ENCODE assay signal across 9 cellular contexts in the genomic region with DNA sequence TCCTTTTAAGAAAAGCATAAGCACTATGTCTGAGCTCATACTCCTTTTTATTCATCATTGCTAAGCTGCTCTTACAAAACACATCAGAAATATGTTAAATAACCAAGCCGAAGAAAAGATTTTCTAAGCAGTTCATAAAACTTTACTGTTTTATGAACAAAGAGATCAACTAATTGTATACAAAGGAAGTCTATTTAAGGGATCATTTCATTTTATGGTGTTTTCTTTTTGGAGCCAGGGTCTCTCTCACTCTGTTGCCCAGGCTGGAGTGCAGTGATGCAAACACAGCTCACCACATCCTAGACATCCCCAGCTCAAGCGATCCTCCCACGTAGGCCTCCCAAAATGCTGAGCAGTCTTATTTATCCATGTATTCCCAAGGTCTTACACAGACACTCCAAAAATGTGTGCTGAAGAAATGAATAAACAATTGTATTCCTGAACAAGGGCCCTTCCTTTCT. TPM values are rescaled to one million over a fixed set of nuclear protein-coding genes. Genes with fewer than 3 reads are reported as not detected.
DNase-seq lines count a peak whose midpoint lies in the region; ATAC-seq and TF ChIP-seq lines count a peak whose summit lies in the region.
"Had no signal": no experiment of that assay in that cellular context is flagged by ENCODE, and none has a peak within 500 bp of the region (broad histone marks: within the 10 kb centered on the region; RNA-seq: fewer than 3 reads in every experiment).

No MANE protein-coding gene starts in this region.

- H3K9me3 Mint-ChIP-seq in WTC11 = no peaks in the 10 kb centered on the region
- H3K9me3 Mint-ChIP-seq in activated CD8-positive, alpha-beta T cell treated with anti-CD3 and anti-CD28 coated beads, Interleukin-2, amount 10 ng/mL, durations not matched to agents 7 days and 5 days (ENCODE audit: insufficient read depth) = no peaks in the 10 kb centered on the region

- peak; percentile 40 for DNase-seq in EL
- no peak for DNase-seq in WTC11 (ENCODE audit: low spot score)
- peak; percentile 50 to 66 for DNase-seq in foreskin fibroblast
- DNase-seq in skeletal muscle cell (ENCODE audit: low read depth) = peak; percentile 68
- no peak for DNase-seq in activated CD8-positive, alpha-beta T cell treated with anti-CD3 and anti-CD28 coated beads, Interleukin-2, amount 10 ng/mL, durations not matched to agents 7 days and 5 days
- DNase-seq in NCI-H2029 treated with DMSO at 0.1 percent for 48 hours (lab: John Stamatoyannopoulos, UW) = no peak
- no peak for DNase-seq in NCI-H2081 treated with DMSO at 0.1 percent for 48 hours (lab: John Stamatoyannopoulos, UW)
- DNase-seq: NCI-H146 had no signal

- H3K4me3 ChIP-seq in foreskin fibroblast (ENCODE audit: low read depth in 1 of 2, low read length in 2 of 2) (no peak overlapping the region), skeletal muscle cell (ENCODE audit: low read depth, low read length) (no peak overlapping the region)

- CTCF ChIA-PET in WTC11 (lab: Charles Lee) = interaction anchor here (0.6 to 0.7 kb wide), 2 partner anchors 28 to 612 kb away, joined by 3 read pairs; no protein-coding TSS in a partner anchor
- CTCF ChIA-PET in activated CD8-positive, alpha-beta T cell treated with anti-CD3 and anti-CD28 coated beads, Interleukin-2, amount 10 ng/mL, durations not matched to agents 7 days and 5 days (lab: Charles Lee) = interaction anchor here (1.6 kb wide), 1 partner anchor 221 kb away, joined by 3 read pairs; no protein-coding TSS in a partner anchor

- H3K27ac Mint-ChIP-seq in WTC11 = peak overlapping the region; percentile 85
- H3K27ac Mint-ChIP-seq in activated CD8-positive, alpha-beta T cell treated with anti-CD3 and anti-CD28 coated beads, Interleukin-2, amount 10 ng/mL, durations not matched to agents 7 days and 5 days = no peak overlapping the region

- no peaks in the 10 kb centered on the region for H3K27me3 Mint-ChIP-seq in WTC11 (ENCODE audit: low read depth)
- no peaks in the 10 kb centered on the region for H3K27me3 Mint-ChIP-seq in activated CD8-positive, alpha-beta T cell treated with anti-CD3 and anti-CD28 coated beads, Interleukin-2, amount 10 ng/mL, durations not matched to agents 7 days and 5 days (ENCODE audit: low read depth)

- peaks cover 30% of the 10 kb centered on the region for H3K4me1 Mint-ChIP-seq in WTC11
- H3K4me1 Mint-ChIP-seq in activated CD8-positive, alpha-beta T cell treated with anti-CD3 and anti-CD28 coated beads, Interleukin-2, amount 10 ng/mL, durations not matched to agents 7 days and 5 days (ENCODE audit: low read depth) = peaks cover 5% of the 10 kb centered on the region

- no peak overlapping the region for H3K4me3 Mint-ChIP-seq in WTC11
- no peak overlapping the region for H3K4me3 Mint-ChIP-seq in activated CD8-positive, alpha-beta T cell treated with anti-CD3 and anti-CD28 coated beads, Interleukin-2, amount 10 ng/mL, durations not matched to agents 7 days and 5 days

- H3K36me3 Mint-ChIP-seq in WTC11 = no peaks in the 10 kb centered on the region
- H3K36me3 Mint-ChIP-seq in activated CD8-positive, alpha-beta T cell treated with anti-CD3 and anti-CD28 coated beads, Interleukin-2, amount 10 ng/mL, durations not matched to agents 7 days and 5 days (ENCODE audit: low read depth) = peaks cover 6% of the 10 kb centered on the region

- ATAC-seq in WTC11 (no peak), GM18868 (IDR thresholded peaks at IDR 0.05; ENCODE audit: unreplicated experiment) (no peak)
- ATAC-seq in activated CD8-positive, alpha-beta T cell treated with anti-CD3 and anti-CD28 coated beads, Interleukin-2, amount 10 ng/mL, durations not matched to agents 7 days and 5 days = no peak

- POLR2A ChIA-PET in WTC11 (lab: Charles Lee) = interaction anchor here (0.6 kb wide), 1 partner anchor 488 kb away, joined by 3 read pairs; no protein-coding TSS in a partner anchor
- POLR2A ChIA-PET in activated CD8-positive, alpha-beta T cell treated with anti-CD3 and anti-CD28 coated beads, Interleukin-2, amount 10 ng/mL, durations not matched to agents 7 days and 5 days (lab: Charles Lee) = no interaction called here

- TF ChIP-seq CTCF in WTC11 (IDR thresholded peaks at IDR 0.05) = no peak
- TF ChIP-seq CTCF in foreskin fibroblast (IDR thresholded peaks at IDR 0.05; ENCODE audit: low read depth, low read length) = no peak

TF ChIP-seq in WTC11, 78 proteins besides CTCF, POLR2A, EP300 and RAD21 (continues in another document):
- TF ChIP-seq JAZF1 (CRISPR knock-in tag; IDR thresholded peaks at IDR 0.05) (no peak), NFE2L1 (CRISPR knock-in tag; IDR thresholded peaks at IDR 0.05) (no peak), MXD4 (CRISPR knock-in tag; IDR thresholded peaks at IDR 0.05; ENCODE audit: borderline replicate concordance) (no peak), TEAD1 (CRISPR knock-in tag; IDR thresholded peaks at IDR 0.05) (no peak), ZNF219 (CRISPR knock-in tag; IDR thresholded peaks at IDR 0.05; ENCODE audit: borderline replicate concordance) (no peak), ATF1 (CRISPR knock-in tag; IDR thresholded peaks at IDR 0.05) (no peak), CREB1 (CRISPR knock-in tag; IDR thresholded peaks at IDR 0.05) (no peak), JUN (CRISPR knock-in tag; IDR thresholded peaks at IDR 0.05) (no peak), ZNF396 (CRISPR knock-in tag; IDR thresholded peaks at IDR 0.05; ENCODE audit: borderline replicate concordance) (no peak), FOXJ3 (CRISPR knock-in tag; IDR thresholded peaks at IDR 0.05; ENCODE audit: borderline replicate concordance) (no peak)
- TF ChIP-seq, protein P1, sequence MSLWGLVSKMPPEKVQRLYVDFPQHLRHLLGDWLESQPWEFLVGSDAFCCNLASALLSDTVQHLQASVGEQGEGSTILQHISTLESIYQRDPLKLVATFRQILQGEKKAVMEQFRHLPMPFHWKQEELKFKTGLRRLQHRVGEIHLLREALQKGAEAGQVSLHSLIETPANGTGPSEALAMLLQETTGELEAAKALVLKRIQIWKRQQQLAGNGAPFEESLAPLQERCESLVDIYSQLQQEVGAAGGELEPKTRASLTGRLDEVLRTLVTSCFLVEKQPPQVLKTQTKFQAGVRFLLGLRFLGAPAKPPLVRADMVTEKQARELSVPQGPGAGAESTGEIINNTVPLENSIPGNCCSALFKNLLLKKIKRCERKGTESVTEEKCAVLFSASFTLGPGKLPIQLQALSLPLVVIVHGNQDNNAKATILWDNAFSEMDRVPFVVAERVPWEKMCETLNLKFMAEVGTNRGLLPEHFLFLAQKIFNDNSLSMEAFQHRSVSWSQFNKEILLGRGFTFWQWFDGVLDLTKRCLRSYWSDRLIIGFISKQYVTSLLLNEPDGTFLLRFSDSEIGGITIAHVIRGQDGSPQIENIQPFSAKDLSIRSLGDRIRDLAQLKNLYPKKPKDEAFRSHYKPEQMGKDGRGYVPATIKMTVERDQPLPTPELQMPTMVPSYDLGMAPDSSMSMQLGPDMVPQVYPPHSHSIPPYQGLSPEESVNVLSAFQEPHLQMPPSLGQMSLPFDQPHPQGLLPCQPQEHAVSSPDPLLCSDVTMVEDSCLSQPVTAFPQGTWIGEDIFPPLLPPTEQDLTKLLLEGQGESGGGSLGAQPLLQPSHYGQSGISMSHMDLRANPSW (CRISPR knock-in tag; conservative IDR thresholded peaks at IDR 0.05; ENCODE audit: low read depth) = no peak
- TF ChIP-seq, protein P2, sequence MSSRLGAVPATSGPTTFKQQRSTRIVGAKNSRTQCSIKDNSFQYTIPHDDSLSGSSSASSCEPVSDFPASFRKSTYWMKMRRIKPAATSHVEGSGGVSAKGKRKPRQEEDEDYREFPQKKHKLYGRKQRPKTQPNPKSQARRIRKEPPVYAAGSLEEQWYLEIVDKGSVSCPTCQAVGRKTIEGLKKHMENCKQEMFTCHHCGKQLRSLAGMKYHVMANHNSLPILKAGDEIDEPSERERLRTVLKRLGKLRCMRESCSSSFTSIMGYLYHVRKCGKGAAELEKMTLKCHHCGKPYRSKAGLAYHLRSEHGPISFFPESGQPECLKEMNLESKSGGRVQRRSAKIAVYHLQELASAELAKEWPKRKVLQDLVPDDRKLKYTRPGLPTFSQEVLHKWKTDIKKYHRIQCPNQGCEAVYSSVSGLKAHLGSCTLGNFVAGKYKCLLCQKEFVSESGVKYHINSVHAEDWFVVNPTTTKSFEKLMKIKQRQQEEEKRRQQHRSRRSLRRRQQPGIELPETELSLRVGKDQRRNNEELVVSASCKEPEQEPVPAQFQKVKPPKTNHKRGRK (CRISPR knock-in tag; IDR thresholded peaks at IDR 0.05; ENCODE audit: borderline replicate concordance) = no peak
- TF ChIP-seq, protein P3, sequence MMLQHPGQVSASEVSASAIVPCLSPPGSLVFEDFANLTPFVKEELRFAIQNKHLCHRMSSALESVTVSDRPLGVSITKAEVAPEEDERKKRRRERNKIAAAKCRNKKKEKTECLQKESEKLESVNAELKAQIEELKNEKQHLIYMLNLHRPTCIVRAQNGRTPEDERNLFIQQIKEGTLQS (CRISPR knock-in tag; conservative IDR thresholded peaks at IDR 0.05) = no peak
- TF ChIP-seq, protein P4, sequence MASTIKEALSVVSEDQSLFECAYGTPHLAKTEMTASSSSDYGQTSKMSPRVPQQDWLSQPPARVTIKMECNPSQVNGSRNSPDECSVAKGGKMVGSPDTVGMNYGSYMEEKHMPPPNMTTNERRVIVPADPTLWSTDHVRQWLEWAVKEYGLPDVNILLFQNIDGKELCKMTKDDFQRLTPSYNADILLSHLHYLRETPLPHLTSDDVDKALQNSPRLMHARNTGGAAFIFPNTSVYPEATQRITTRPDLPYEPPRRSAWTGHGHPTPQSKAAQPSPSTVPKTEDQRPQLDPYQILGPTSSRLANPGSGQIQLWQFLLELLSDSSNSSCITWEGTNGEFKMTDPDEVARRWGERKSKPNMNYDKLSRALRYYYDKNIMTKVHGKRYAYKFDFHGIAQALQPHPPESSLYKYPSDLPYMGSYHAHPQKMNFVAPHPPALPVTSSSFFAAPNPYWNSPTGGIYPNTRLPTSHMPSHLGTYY (CRISPR knock-in tag; IDR thresholded peaks at IDR 0.05) = no peak

RNA-seq across cellular contexts. Expression of a gene that starts 9.3 kb away (rescaled TPM):
- total RNA-seq in WTC11 (2021) = 24.6 to 30.0 TPM (median 24.8 TPM) in 3 replicates
- total RNA-seq in activated CD8-positive, alpha-beta T cell treated with anti-CD3 and anti-CD28 coated beads, Interleukin-2, amount 10 ng/mL, durations not matched to agents 7 days and 5 days = 10 to 100 TPM; 13.1 to 13.8 TPM

RNA-seq across cellular contexts. Expression of a gene that starts 42.7 kb away (rescaled TPM):
- 2,184 to 2,437 TPM (median 2,411 TPM) in 3 replicates for total RNA-seq in WTC11 (2021)
- total RNA-seq in activated CD8-positive, alpha-beta T cell treated with anti-CD3 and anti-CD28 coated beads, Interleukin-2, amount 10 ng/mL, durations not matched to agents 7 days and 5 days = 1,000 to 10,000 TPM; 1,272 to 1,289 TPM

Comparison
In these comparisons a context has a peak if more than half of its experiments do, and no peak if none do; other contexts are left out.
1. DNase-seq: peak in EL (single experiment), foreskin fibroblast (2 of 2) and skeletal muscle cell (single experiment); none in WTC11 (single experiment), activated CD8-positive, alpha-beta T cell treated with anti-CD3 and anti-CD28 coated beads, Interleukin-2, amount 10 ng/mL, durations not matched to agents 7 days and 5 days (single experiment), NCI-H2029 treated with DMSO at 0.1 percent for 48 hours (single experiment) and NCI-H2081 treated with DMSO at 0.1 percent for 48 hours (single experiment).